ENCODE assay signal across 16 cellular contexts in genomic region chr4:44157611-44158277, GRCh38.
DNase-seq lines count a peak whose midpoint lies in the region; ATAC-seq and TF ChIP-seq lines count a peak whose summit lies in the region.
"Had no signal": no experiment of that assay in that cellular context is flagged by ENCODE, and none has a peak within 500 bp of the region (broad histone marks: within the 10 kb centered on the region; RNA-seq: fewer than 3 reads in every experiment).

No MANE protein-coding gene starts in this region.

- BruUV-seq in PC-3 (replicated peaks; lab: Mats Ljungman, UMichigan) = no TSS peak

- TF ChIP-seq POLR2A in prostate gland (IDR thresholded peaks at IDR 0.05) = no peak

- H3K27ac ChIP-seq in PC-3 (ENCODE audit: low read length) (no peak overlapping the region), prostate gland (no peak overlapping the region), right atrium auricular region (no peak overlapping the region), osteoblast (ENCODE audit: low read depth, low read length) (no peak overlapping the region)
- H3K27ac ChIP-seq: cardiac muscle cell had no signal

- peak; percentile 56 for DNase-seq in H4 (ENCODE audit: low spot score)
- peak; percentile 84 for DNase-seq in PC-3
- peak; percentile 82 for DNase-seq in dermis blood vessel endothelial cell
- DNase-seq in prostate gland (ENCODE audit: low spot score) = peak; percentile 13
- no peak for DNase-seq in right atrium auricular region (ENCODE audit: low spot score)
- no peak for DNase-seq in osteoblast (ENCODE audit: insufficient read length, low spot score, missing footprints)
- no peak for DNase-seq in NCI-H2107 (lab: John Stamatoyannopoulos, UW)
- DNase-seq: activated CD4-positive, alpha-beta T cell treated with anti-CD3 and anti-CD28 coated beads for 48 hours; activated naive CD4-positive, alpha-beta T cell treated with anti-CD3 and anti-CD28 coated beads for 36 hours; BE2C; endodermal cell; stimulated activated CD4-positive, alpha-beta T cell treated with anti-CD3 and anti-CD28 coated beads, Interleukin-2, amount 100 ng/mL, for 48 hours; stimulated activated CD8-positive, alpha-beta memory T cell treated with anti-CD3 and anti-CD28 coated beads, Interleukin-4, amount 100 ng/mL, for 48 hours had no signal

- H3K9me3 ChIP-seq in PC-3 (ENCODE audit: low read length) (no peaks in the 10 kb centered on the region), prostate gland (no peaks in the 10 kb centered on the region), right atrium auricular region (no peaks in the 10 kb centered on the region), osteoblast (ENCODE audit: low read depth, low read length) (peaks cover 2% of the 10 kb centered on the region)
- H3K9me3 ChIP-seq: BE2C had no signal

- no peaks in the 10 kb centered on the region for H3K9me2 ChIP-seq in PC-3 (replicated peaks; ENCODE audit: low read length)

- POLR2A ChIA-PET in PC-3 (lab: Charles Lee; ENCODE audit: unreplicated experiment) = no interaction called here

- no peak overlapping the region for H3K9ac ChIP-seq in PC-3 (ENCODE audit: low read length)

- 16% methylated on average over 6 of the region's 6 CpGs for WGBS in prostate gland

- H3K4me2 ChIP-seq in PC-3 (ENCODE audit: low read length) (peak overlapping the region; percentile 48), osteoblast (ENCODE audit: insufficient read depth, low read length) (no peak overlapping the region)

- H4K20me1 ChIP-seq in PC-3 (ENCODE audit: low read length) = no peaks in the 10 kb centered on the region
- H4K20me1 ChIP-seq in osteoblast (ENCODE audit: insufficient read depth, low read length) = no peaks in the 10 kb centered on the region

- CTCF ChIA-PET in PC-3 (lab: Charles Lee) = no interaction called here

- ATAC-seq in PC-3 (peak; percentile 80), GM21529 (IDR thresholded peaks at IDR 0.05; ENCODE audit: unreplicated experiment) (no peak)
- ATAC-seq: sciatic nerve had no signal

- H3K36me3 ChIP-seq in PC-3 (ENCODE audit: low read depth, low read length) (no peaks in the 10 kb centered on the region), prostate gland (no peaks in the 10 kb centered on the region), right atrium auricular region (no peaks in the 10 kb centered on the region), osteoblast (ENCODE audit: insufficient read depth, low read length) (no peaks in the 10 kb centered on the region)
- H3K36me3 ChIP-seq: BE2C, cardiac muscle cell had no signal

- no peak overlapping the region for H2AFZ ChIP-seq in PC-3 (ENCODE audit: low read length)
- H2AFZ ChIP-seq in osteoblast (ENCODE audit: low read length) = no peak overlapping the region

- intact Hi-C loops in PC-3 (cut with micrococcal nuclease) (loop anchor here (5.0 to 10.0 kb wide), 3 partner anchors 223 to 1025 kb away; no protein-coding TSS in a partner anchor), prostate gland (cut with DNase I) (no loop called here)

- H3K27me3 ChIP-seq in PC-3 (ENCODE audit: low read length) (no peaks in the 10 kb centered on the region), prostate gland (replicated peaks; ENCODE audit: insufficient read depth) (no peaks in the 10 kb centered on the region), right atrium auricular region (no peaks in the 10 kb centered on the region), osteoblast (ENCODE audit: insufficient read depth, low read length) (no peaks in the 10 kb centered on the region)
- H3K27me3 ChIP-seq: BE2C, cardiac muscle cell had no signal

- H3K4me3 ChIP-seq in PC-3 (ENCODE audit: low read length) (no peak overlapping the region), prostate gland (no peak overlapping the region), right atrium auricular region (no peak overlapping the region), osteoblast (ENCODE audit: insufficient read depth, low read length) (no peak overlapping the region)
- H3K4me3 ChIP-seq: cardiac muscle cell had no signal

- no peak for TF ChIP-seq CTCF in PC-3 (conservative IDR thresholded peaks at IDR 0.05; ENCODE audit: low read depth, low read length)
- TF ChIP-seq CTCF in prostate gland (IDR thresholded peaks at IDR 0.05) = no peak
- TF ChIP-seq CTCF in right atrium auricular region (IDR thresholded peaks at IDR 0.05) = no peak
- TF ChIP-seq CTCF in osteoblast (IDR thresholded peaks at IDR 0.05; ENCODE audit: extremely low read depth, low read depth, low read length) = no peak

- no peaks in the 10 kb centered on the region for H3K79me2 ChIP-seq in PC-3 (ENCODE audit: low read length)
- no peaks in the 10 kb centered on the region for H3K79me2 ChIP-seq in osteoblast (ENCODE audit: insufficient read depth, low read length)

- H3F3A ChIP-seq in PC-3 (ENCODE audit: low read length, unreplicated experiment) = no peaks in the 10 kb centered on the region

- H3K4me1 ChIP-seq in PC-3 (ENCODE audit: insufficient read depth, low read length) (peaks cover 25% of the 10 kb centered on the region), prostate gland (replicated peaks) (no peaks in the 10 kb centered on the region), right atrium auricular region (no peaks in the 10 kb centered on the region), osteoblast (ENCODE audit: insufficient read depth, low read length) (no peaks in the 10 kb centered on the region)
- H3K4me1 ChIP-seq: BE2C had no signal

Comparison
In these comparisons a context has a peak if more than half of its experiments do, and no peak if none do; other contexts are left out.
1. DNase-seq: peak in H4 (single experiment), PC-3 (single experiment), dermis blood vessel endothelial cell (single experiment) and prostate gland (single experiment); none in right atrium auricular region (single experiment), osteoblast (single experiment) and NCI-H2107 (single experiment).